Comparison of ENCODE assay signal across 1 cellular context in genomic region chr19:1470864-1471513, GRCh38.
TF ChIP-seq lines count a peak whose summit lies in the region.

No MANE protein-coding gene starts in this region.

TF ChIP-seq in SK-N-SH, 30 proteins besides CTCF, POLR2A, EP300 and RAD21 (continued from another document):
- no peak for TF ChIP-seq RFX5 (IDR thresholded peaks at IDR 0.05; ENCODE audit: low read length)
- TF ChIP-seq NRF1 (IDR thresholded peaks at IDR 0.05; ENCODE audit: low read depth, low read length), result no peak
- TF ChIP-seq FOXJ3 (CRISPR knock-in tag; IDR thresholded peaks at IDR 0.05), result no peak
- no peak for TF ChIP-seq SMC3 (IDR thresholded peaks at IDR 0.05; ENCODE audit: low read depth, low read length)
- no peak for TF ChIP-seq SIN3A (IDR thresholded peaks at IDR 0.05; ENCODE audit: borderline replicate concordance, low read depth, low read length)
- TF ChIP-seq TEAD4 (IDR thresholded peaks at IDR 0.05; ENCODE audit: borderline replicate concordance, insufficient read depth), result no peak
- TF ChIP-seq FOXM1 (IDR thresholded peaks at IDR 0.05; ENCODE audit: low read depth), result no peak
- TF ChIP-seq POLR2AphosphoS5 (IDR thresholded peaks at IDR 0.05; ENCODE audit: low read depth, low read length), result no peak
- no peak for TF ChIP-seq USF1 (IDR thresholded peaks at IDR 0.05; ENCODE audit: borderline replicate concordance, low read depth)
- TF ChIP-seq EZH2phosphoT487 (IDR thresholded peaks at IDR 0.05; ENCODE audit: borderline replicate concordance, low read depth), result no peak
- TF ChIP-seq YY1 (IDR thresholded peaks at IDR 0.05; ENCODE audit: low read depth), result no peak
- TF ChIP-seq GATA2 (CRISPR knock-in tag; IDR thresholded peaks at IDR 0.05), result no peak
